ENCODE assay signal across 14 cellular contexts in the genomic region with DNA sequence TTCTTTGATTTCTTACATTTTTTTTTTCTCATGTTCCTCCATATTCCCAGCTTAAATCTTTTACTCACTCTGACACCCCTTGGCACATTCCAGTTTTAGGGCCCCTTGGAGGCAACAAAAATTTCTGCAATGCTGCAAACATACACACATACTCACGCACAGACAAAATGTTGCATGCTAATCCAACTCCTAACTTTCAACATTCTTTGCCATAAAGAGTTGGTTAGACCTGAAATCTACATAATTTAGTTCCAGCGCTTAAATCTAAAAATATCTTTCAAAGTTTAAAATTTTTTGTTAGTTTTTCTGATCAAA.
DNase-seq lines count a peak whose midpoint lies in the region; ATAC-seq and TF ChIP-seq lines count a peak whose summit lies in the region.
"Had no signal": no experiment of that assay in that cellular context is flagged by ENCODE, and none has a peak within 500 bp of the region (broad histone marks: within the 10 kb centered on the region; RNA-seq: fewer than 3 reads in every experiment).

No MANE protein-coding gene starts in this region.

- TF ChIP-seq CTCF in Caco-2 (IDR thresholded peaks at IDR 0.05; ENCODE audit: insufficient read depth in 1 of 2, low read depth in 1 of 2, low read length in 1 of 2, severe bottlenecking in 1 of 2, unreplicated experiment in 1 of 2) (no peak), cardiac fibroblast (IDR thresholded peaks at IDR 0.05; ENCODE audit: low read depth, low read length) (no peak), mesothelial cell of epicardium (IDR thresholded peaks at IDR 0.05; ENCODE audit: unreplicated experiment) (no peak)

- peak overlapping the region; percentile 75 for H3K9ac ChIP-seq in Karpas-422 (ENCODE audit: low read length)

- no peaks in the 10 kb centered on the region for H3K27me3 Mint-ChIP-seq in Caco-2 (ENCODE audit: insufficient read depth, unreplicated experiment)
- no peaks in the 10 kb centered on the region for H3K27me3 Mint-ChIP-seq in mesothelial cell of epicardium (ENCODE audit: low read depth)

- no peak overlapping the region for H2AFZ ChIP-seq in Karpas-422 (ENCODE audit: low read length)

- H3K9me3 ChIP-seq in Caco-2 (no peaks in the 10 kb centered on the region), Karpas-422 (ENCODE audit: low read length) (no peaks in the 10 kb centered on the region)
- H3K9me3 ChIP-seq: MG63 had no signal

- TSS peak; percentile 99 for BruUV-seq in Caco-2 (replicated peaks; lab: Mats Ljungman, UMichigan)

- peak overlapping the region; percentile 99 for H3K27ac ChIP-seq in Karpas-422 (ENCODE audit: low read length)
- H3K27ac ChIP-seq in substantia nigra (ENCODE audit: low read depth, low read length, poor library complexity, severe bottlenecking), result no peak overlapping the region

- intact Hi-C loops in Caco-2 (cut with micrococcal nuclease; ENCODE audit: unreplicated experiment), result loop anchor here (1.0 to 2.0 kb wide), 7 partner anchors 19 to 105 kb away; no protein-coding TSS in a partner anchor

- H3K36me3 Mint-ChIP-seq in Caco-2 (ENCODE audit: insufficient read depth, unreplicated experiment), result peaks cover 84% of the 10 kb centered on the region
- H3K36me3 Mint-ChIP-seq in mesothelial cell of epicardium, result peaks cover 14% of the 10 kb centered on the region
- H3K36me3 Mint-ChIP-seq: stimulated activated effector memory CD8-positive, alpha-beta T cell treated with anti-CD3 and anti-CD28 coated beads, Interleukin-12 subunit alpha, Interleukin-12 subunit beta, amount 100 ng/mL, for 72 hours had no signal

- H3K4me3 ChIP-seq in Caco-2 (ENCODE audit: low read depth, low read length) (no peak overlapping the region; the same call in 1 of the 2 replicates), Karpas-422 (ENCODE audit: low read length) (peak overlapping the region; percentile 59; the same call in 1 of the 2 replicates), cardiac fibroblast (replicated peaks in 1 of 2; ENCODE audit: low read depth in 2 of 2, low read length in 2 of 2) (peak overlapping the region in 1 of 2 donors; percentile 34)
- H3K4me3 ChIP-seq: MG63 had no signal

- ATAC-seq in HG02571 (IDR thresholded peaks at IDR 0.05; ENCODE audit: unreplicated experiment) (no peak), GM18868 (IDR thresholded peaks at IDR 0.05; ENCODE audit: unreplicated experiment) (no peak)
- ATAC-seq: left ventricle myocardium superior; stimulated activated effector memory CD8-positive, alpha-beta T cell treated with anti-CD3 and anti-CD28 coated beads, Interleukin-12 subunit alpha, Interleukin-12 subunit beta, amount 100 ng/mL, for 72 hours had no signal

- H3K27me3 ChIP-seq in Caco-2 (replicated peaks; ENCODE audit: control insufficient read depth, insufficient read depth, low read length) (no peaks in the 10 kb centered on the region), Karpas-422 (ENCODE audit: low read length) (no peaks in the 10 kb centered on the region)
- H3K27me3 ChIP-seq: MG63 had no signal

- no peaks in the 10 kb centered on the region for H4K20me1 ChIP-seq in Karpas-422 (ENCODE audit: insufficient read depth, low read depth, low read length)

- no peaks in the 10 kb centered on the region for H3K9me2 ChIP-seq in Karpas-422 (replicated peaks; ENCODE audit: insufficient read depth, low read length)

- DNase-seq in Caco-2 (peak in 1 of 2 experiments; percentile 28), Karpas-422 (no peak), cardiac fibroblast (ENCODE audit: low read depth in 2 of 2) (peak; percentile 47 to 50), mesothelial cell of epicardium (ENCODE audit: low spot score in 2 of 2, unreplicated experiment in 2 of 2) (no peak), SKM-1 treated with dmso at 0.1 percent for 144 hours (lab: John Stamatoyannopoulos, UW; ENCODE audit: unreplicated experiment) (no peak), substantia nigra (lab: John Stamatoyannopoulos, UW) (no peak)
- DNase-seq: activated CD4-positive, CD25-positive, alpha-beta regulatory T cell; left ventricle myocardium superior; stimulated activated CD4-positive, alpha-beta T cell treated with anti-CD3 and anti-CD28 coated beads, Interleukin-1b, Interleukin-23, amount 100 ng/mL, for 48 hours had no signal

- H3K4me1 Mint-ChIP-seq in Caco-2 (ENCODE audit: low read depth, unreplicated experiment) (peaks cover 44% of the 10 kb centered on the region), mesothelial cell of epicardium (peaks cover 59% of the 10 kb centered on the region)
- H3K4me1 Mint-ChIP-seq: central memory CD8-positive, alpha-beta T cell; stimulated activated effector memory CD8-positive, alpha-beta T cell treated with anti-CD3 and anti-CD28 coated beads, Interleukin-12 subunit alpha, Interleukin-12 subunit beta, amount 100 ng/mL, for 72 hours had no signal

- H3K36me3 ChIP-seq in Caco-2 (ENCODE audit: control insufficient read depth, insufficient read depth, low read length) (peaks cover 3% of the 10 kb centered on the region; the same call in 1 of the 2 replicates), Karpas-422 (ENCODE audit: insufficient read depth, low read length) (no peaks in the 10 kb centered on the region)

- H3K27ac Mint-ChIP-seq in Caco-2 (ENCODE audit: unreplicated experiment) (peak overlapping the region; percentile 91), mesothelial cell of epicardium (peak overlapping the region; percentile 93)
- H3K27ac Mint-ChIP-seq: stimulated activated effector memory CD8-positive, alpha-beta T cell treated with anti-CD3 and anti-CD28 coated beads, Interleukin-12 subunit alpha, Interleukin-12 subunit beta, amount 100 ng/mL, for 72 hours had no signal

- peak overlapping the region; percentile 65 for H3K4me3 Mint-ChIP-seq in Caco-2 (ENCODE audit: unreplicated experiment)
- H3K4me3 Mint-ChIP-seq in mesothelial cell of epicardium, result no peak overlapping the region
- H3K4me3 Mint-ChIP-seq: central memory CD8-positive, alpha-beta T cell; stimulated activated effector memory CD8-positive, alpha-beta T cell treated with anti-CD3 and anti-CD28 coated beads, Interleukin-12 subunit alpha, Interleukin-12 subunit beta, amount 100 ng/mL, for 72 hours had no signal

- no peaks in the 10 kb centered on the region for H3K79me2 ChIP-seq in Karpas-422 (ENCODE audit: low read length)

- H3K4me2 ChIP-seq in Karpas-422 (ENCODE audit: low read depth, low read length, poor library complexity, severe bottlenecking), result peak overlapping the region; percentile 78

- H3K9me3 Mint-ChIP-seq in Caco-2 (ENCODE audit: unreplicated experiment) (no peaks in the 10 kb centered on the region), mesothelial cell of epicardium (no peaks in the 10 kb centered on the region)
- H3K9me3 Mint-ChIP-seq: central memory CD8-positive, alpha-beta T cell; stimulated activated effector memory CD8-positive, alpha-beta T cell treated with anti-CD3 and anti-CD28 coated beads, Interleukin-12 subunit alpha, Interleukin-12 subunit beta, amount 100 ng/mL, for 72 hours had no signal

- H3K4me1 ChIP-seq in Caco-2 (peaks cover 54% of the 10 kb centered on the region), Karpas-422 (ENCODE audit: low read length) (peaks cover 80% of the 10 kb centered on the region)

- CTCF ChIA-PET in Caco-2 (lab: Charles Lee), result no interaction called here

- POLR2A ChIA-PET in Caco-2 (lab: Charles Lee), result interaction anchor here (0.5 to 0.6 kb wide), 2 partner anchors 29 to 137 kb away, joined by 3 read pairs; no protein-coding TSS in a partner anchor

Comparison
In these comparisons a context has a peak if more than half of its experiments do, and no peak if none do; other contexts are left out.
1. DNase-seq: peak in cardiac fibroblast (2 of 2); none in Karpas-422 (single experiment), mesothelial cell of epicardium (0 of 2), SKM-1 treated with dmso at 0.1 percent for 144 hours (single experiment) and substantia nigra (0 of 49).